19 cellular contexts compared by ENCODE assay signal in the genomic region with DNA sequence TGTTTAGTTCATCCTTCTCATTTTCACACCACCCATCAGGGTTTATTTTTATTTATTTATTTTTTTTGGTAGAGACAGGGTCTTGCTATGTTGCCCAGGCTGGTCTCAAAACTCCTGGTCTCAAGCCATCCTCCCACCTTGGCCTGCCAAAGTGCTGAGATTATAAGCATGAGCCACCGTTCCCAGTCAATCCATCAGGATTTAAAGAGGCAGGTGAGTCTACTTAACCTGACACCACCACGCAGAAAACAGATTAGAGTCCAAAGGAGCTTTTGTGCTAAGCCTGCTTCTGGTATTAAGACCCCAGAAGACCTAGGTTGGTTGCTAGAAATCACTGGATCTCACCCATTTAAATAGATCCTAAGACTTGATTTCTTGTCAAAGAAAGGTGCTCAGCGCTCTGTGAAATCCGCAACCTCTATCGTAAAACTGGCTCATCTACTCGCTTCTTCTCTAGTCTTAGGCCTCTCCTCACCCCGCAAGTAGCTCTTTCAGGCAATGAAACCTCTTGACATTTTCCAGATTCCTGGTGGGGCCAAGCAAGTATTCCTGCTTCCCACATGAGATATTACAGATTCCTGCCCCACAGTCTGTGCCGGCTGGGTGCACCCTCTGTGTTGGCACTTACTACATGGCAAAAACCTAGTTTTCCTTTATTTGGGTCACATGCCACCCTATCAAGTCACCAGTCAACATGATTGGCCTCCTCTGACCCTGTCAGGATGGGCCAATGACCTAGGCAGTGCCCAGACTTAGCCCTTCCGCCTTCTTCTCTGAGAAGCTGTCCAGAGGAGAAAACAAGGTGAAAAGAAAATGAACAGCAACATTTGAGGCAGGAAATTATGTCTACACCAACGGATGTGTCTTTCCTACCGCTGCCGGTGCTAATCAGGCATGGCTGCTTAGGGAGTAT. TPM values are rescaled to one million over a fixed set of nuclear protein-coding genes. Genes with fewer than 3 reads are reported as not detected.
A peak's percentile ranks its signal among the peaks of the same experiment; 100 is the strongest.
DNase-seq lines count a peak whose midpoint lies in the region; ATAC-seq and TF ChIP-seq lines count a peak whose summit lies in the region.
"Had no signal": no experiment of that assay in that cellular context is flagged by ENCODE, and none has a peak within 500 bp of the region (broad histone marks: within the 10 kb centered on the region; RNA-seq: fewer than 3 reads in every experiment).

No MANE protein-coding gene starts in this region.

- POLR2A ChIA-PET in activated CD4-positive, alpha-beta T cell treated with anti-CD3 and anti-CD28 coated beads, Interleukin-2, amount 10 ng/mL, durations not matched to agents 7 days and 5 days (lab: Charles Lee): no interaction called here
- POLR2A ChIA-PET in PC-9 (lab: Charles Lee; ENCODE audit: unreplicated experiment): interaction anchor here (0.7 kb wide), 1 partner anchor 49 kb away, joined by 3 read pairs; no protein-coding TSS in a partner anchor

- H3K9me3 ChIP-seq in stomach smooth muscle (ENCODE audit: control insufficient read depth in 2 of 2, low read length in 2 of 2): no peaks in the 10 kb centered on the region
- H3K9me3 ChIP-seq in PC-9 (ENCODE audit: insufficient read depth, low read depth): no peaks in the 10 kb centered on the region

- intact Hi-C loops in PC-9 (cut with micrococcal nuclease; ENCODE audit: unreplicated experiment): no loop called here

- H3K27ac ChIP-seq in stomach smooth muscle (ENCODE audit: low read length): peak overlapping the region; percentile 31
- H3K27ac ChIP-seq in PC-9: no peak overlapping the region
- H3K27ac ChIP-seq: SK-N-MC had no signal

- peaks cover 30% of the 10 kb centered on the region for H3K36me3 Mint-ChIP-seq in central memory CD8-positive, alpha-beta T cell (ENCODE audit: insufficient read depth)
- peaks cover 17% of the 10 kb centered on the region for H3K36me3 Mint-ChIP-seq in activated CD4-positive, alpha-beta T cell treated with anti-CD3 and anti-CD28 coated beads, Interleukin-2, amount 10 ng/mL, durations not matched to agents 7 days and 5 days (ENCODE audit: low read depth)

- peaks cover 37% of the 10 kb centered on the region for H4K20me1 ChIP-seq in PC-9 (ENCODE audit: insufficient read depth)

- peaks cover 11% of the 10 kb centered on the region for H3K4me1 Mint-ChIP-seq in central memory CD8-positive, alpha-beta T cell
- H3K4me1 Mint-ChIP-seq in activated CD4-positive, alpha-beta T cell treated with anti-CD3 and anti-CD28 coated beads, Interleukin-2, amount 10 ng/mL, durations not matched to agents 7 days and 5 days: peaks cover 13% of the 10 kb centered on the region

- H3K4me1 ChIP-seq in stomach smooth muscle (ENCODE audit: control insufficient read depth, insufficient read depth, low read length): peaks cover 22% of the 10 kb centered on the region
- H3K4me1 ChIP-seq in PC-9 (replicated peaks; ENCODE audit: insufficient read depth): no peaks in the 10 kb centered on the region

- CTCF ChIA-PET in activated CD4-positive, alpha-beta T cell treated with anti-CD3 and anti-CD28 coated beads, Interleukin-2, amount 10 ng/mL, durations not matched to agents 7 days and 5 days (lab: Charles Lee): no interaction called here
- CTCF ChIA-PET in PC-9 (lab: Charles Lee): no interaction called here

- H3K4me3 ChIP-seq in stomach smooth muscle (ENCODE audit: low read length in 2 of 2): no peak overlapping the region
- H3K4me3 ChIP-seq in PC-9: no peak overlapping the region
- H3K4me3 ChIP-seq: SK-N-MC had no signal

- H3K36me3 ChIP-seq in stomach smooth muscle (ENCODE audit: control insufficient read depth in 2 of 2, insufficient read depth in 2 of 2, low read length in 2 of 2) (peaks cover 22 to 25% of the 10 kb centered on the region in 2 donors), PC-9 (ENCODE audit: low read depth) (peaks cover 22% of the 10 kb centered on the region; the same call in 1 of the 2 replicates)

- ATAC-seq in central memory CD8-positive, alpha-beta T cell (replicated peaks; ENCODE audit: extremely low read depth, poor library complexity, severe bottlenecking): no peak
- ATAC-seq in GM19395 (IDR thresholded peaks at IDR 0.05; ENCODE audit: unreplicated experiment): no peak
- ATAC-seq: left colon, right cardiac atrium had no signal

- H3K27me3 ChIP-seq in stomach smooth muscle (ENCODE audit: control insufficient read depth in 1 of 2, insufficient read depth in 2 of 2, low read length in 2 of 2): no peaks in the 10 kb centered on the region
- no peaks in the 10 kb centered on the region for H3K27me3 ChIP-seq in PC-9 (ENCODE audit: insufficient read depth, low read depth)

- no peak overlapping the region for H3K4me2 ChIP-seq in PC-9

- H3K9ac ChIP-seq in stomach smooth muscle (ENCODE audit: low read length in 2 of 2): peak overlapping the region in 1 of 2 donors; percentile 21

- no peak for TF ChIP-seq CTCF in PC-9 (conservative IDR thresholded peaks at IDR 0.05)

- BruUV-seq in PC-9 (replicated peaks; lab: Mats Ljungman, UMichigan): no TSS peak

- H3K9me2 ChIP-seq in PC-9 (ENCODE audit: insufficient read depth): no peaks in the 10 kb centered on the region

- no peaks in the 10 kb centered on the region for H3K27me3 Mint-ChIP-seq in central memory CD8-positive, alpha-beta T cell
- H3K27me3 Mint-ChIP-seq in activated CD4-positive, alpha-beta T cell treated with anti-CD3 and anti-CD28 coated beads, Interleukin-2, amount 10 ng/mL, durations not matched to agents 7 days and 5 days: no peaks in the 10 kb centered on the region
- H3K27me3 Mint-ChIP-seq: activated naive CD4-positive, alpha-beta T cell treated with anti-CD3 and anti-CD28 coated beads, Interleukin-2, amount 50 U/mL, for 24 hours had no signal

- H3K79me2 ChIP-seq in PC-9 (ENCODE audit: low read depth): peaks cover 20% of the 10 kb centered on the region

- no peaks in the 10 kb centered on the region for H3K9me3 Mint-ChIP-seq in central memory CD8-positive, alpha-beta T cell
- H3K9me3 Mint-ChIP-seq in activated CD4-positive, alpha-beta T cell treated with anti-CD3 and anti-CD28 coated beads, Interleukin-2, amount 10 ng/mL, durations not matched to agents 7 days and 5 days: no peaks in the 10 kb centered on the region
- H3K9me3 Mint-ChIP-seq: activated naive CD4-positive, alpha-beta T cell treated with anti-CD3 and anti-CD28 coated beads, Interleukin-2, amount 50 U/mL, for 24 hours had no signal

- H3K4me3 Mint-ChIP-seq in central memory CD8-positive, alpha-beta T cell: no peak overlapping the region
- H3K4me3 Mint-ChIP-seq in activated CD4-positive, alpha-beta T cell treated with anti-CD3 and anti-CD28 coated beads, Interleukin-2, amount 10 ng/mL, durations not matched to agents 7 days and 5 days: no peak overlapping the region
- H3K4me3 Mint-ChIP-seq: activated naive CD4-positive, alpha-beta T cell treated with anti-CD3 and anti-CD28 coated beads, Interleukin-2, amount 50 U/mL, for 24 hours had no signal

- H3K27ac Mint-ChIP-seq in central memory CD8-positive, alpha-beta T cell (ENCODE audit: low read depth): peak overlapping the region; percentile 3
- no peak overlapping the region for H3K27ac Mint-ChIP-seq in activated CD4-positive, alpha-beta T cell treated with anti-CD3 and anti-CD28 coated beads, Interleukin-2, amount 10 ng/mL, durations not matched to agents 7 days and 5 days
- H3K27ac Mint-ChIP-seq: activated naive CD4-positive, alpha-beta T cell treated with anti-CD3 and anti-CD28 coated beads, Interleukin-2, amount 50 U/mL, for 24 hours had no signal

- H3F3A ChIP-seq in PC-9 (ENCODE audit: insufficient read depth, low read depth): peaks cover 28% of the 10 kb centered on the region

- no peak overlapping the region for H2AFZ ChIP-seq in PC-9

- peak; percentile 97 for DNase-seq in NCI-H82 treated with DMSO at 0.1 percent for 48 hours (lab: John Stamatoyannopoulos, UW; ENCODE audit: unreplicated experiment)
- no peak for DNase-seq in central memory CD8-positive, alpha-beta T cell (ENCODE audit: low spot score in 2 of 2)
- peak; percentile 15 for DNase-seq in myocyte (ENCODE audit: low read depth)
- DNase-seq in activated CD4-positive, alpha-beta T cell treated with anti-CD3 and anti-CD28 coated beads, Interleukin-2, amount 10 ng/mL, durations not matched to agents 7 days and 5 days: no peak
- DNase-seq in PC-9: no peak
- DNase-seq: activated CD4-positive, CD25-positive, alpha-beta regulatory T cell; activated CD8-positive, alpha-beta memory T cell treated with anti-CD3 and anti-CD28 coated beads for 24 hours; head of caudate nucleus; Kasumi-1; left colon; NCI-H1092 treated with DMSO at 0.1 percent for 48 hours; NCI-H2029; NCI-H446; right cardiac atrium; RPMI8226 had no signal

RNA-seq across cellular contexts. Expression of gene PITPNA, which starts 9.0 kb away (rescaled TPM):
- total RNA-seq in myocyte (25.1 and 29.9 TPM in 2 replicates), PC-9 (2021) (80.3 and 87.4 TPM in 2 replicates)
- 63.4 TPM for polyA plus RNA-seq in myocyte (2012)
- total RNA-seq in activated CD4-positive, alpha-beta T cell treated with anti-CD3 and anti-CD28 coated beads, Interleukin-2, amount 10 ng/mL, durations not matched to agents 7 days and 5 days: 10 to 100 TPM; 44.1 to 52.2 TPM

RNA-seq across cellular contexts. Expression of gene INPP5K, which starts 37.2 kb away (rescaled TPM):
- total RNA-seq in myocyte: 47.2 and 71.4 TPM in 2 replicates
- polyA plus RNA-seq in myocyte (2012): 57.7 TPM
- 10 to 100 TPM; 50.3 to 56.9 TPM for total RNA-seq in activated CD4-positive, alpha-beta T cell treated with anti-CD3 and anti-CD28 coated beads, Interleukin-2, amount 10 ng/mL, durations not matched to agents 7 days and 5 days
- 41.9 and 42.9 TPM in 2 replicates for total RNA-seq in PC-9 (2021)

Comparison
In these comparisons a context has a peak if more than half of its experiments do, and no peak if none do; other contexts are left out.
1. DNase-seq: peak in NCI-H82 treated with DMSO at 0.1 percent for 48 hours (single experiment) and myocyte (single experiment); none in central memory CD8-positive, alpha-beta T cell (0 of 2), activated CD4-positive, alpha-beta T cell treated with anti-CD3 and anti-CD28 coated beads, Interleukin-2, amount 10 ng/mL, durations not matched to agents 7 days and 5 days (single experiment) and PC-9 (0 of 2).